19 cellular contexts compared by ENCODE assay signal in genomic region chr7:30069096-30069867, GRCh38.
"Had no signal": no experiment of that assay in that cellular context is flagged by ENCODE, and none has a peak within 500 bp of the region (broad histone marks: within the 10 kb centered on the region; RNA-seq: fewer than 3 reads in every experiment).

No MANE protein-coding gene starts in this region.

- ATAC-seq: gastrocnemius medialis; heart right ventricle; left lobe of liver; naive thymus-derived CD8-positive, alpha-beta T cell had no signal

- H3K4me3 Mint-ChIP-seq: naive thymus-derived CD8-positive, alpha-beta T cell; type B pancreatic cell had no signal

- DNase-seq: dorsolateral prefrontal cortex; effector CD8-positive, alpha-beta T cell; gastrocnemius medialis; heart right ventricle; hypothalamus; islet precursor cell; mammary epithelial cell; naive thymus-derived CD8-positive, alpha-beta T cell; posterior cingulate gyrus; sigmoid colon; stimulated activated naive CD4-positive, alpha-beta T cell; stomach; substantia nigra had no signal

- H3K9me3 Mint-ChIP-seq: naive thymus-derived CD8-positive, alpha-beta T cell; type B pancreatic cell had no signal

- H3K27ac Mint-ChIP-seq: naive thymus-derived CD8-positive, alpha-beta T cell had no signal

- H3K4me1 Mint-ChIP-seq: naive thymus-derived CD8-positive, alpha-beta T cell had no signal

- H3K4me3 ChIP-seq: coronary artery, dorsolateral prefrontal cortex, esophagus muscularis mucosa, gastrocnemius medialis, heart right ventricle, mucosa of descending colon, sigmoid colon, skin epidermis, stomach had no signal

- H3K27me3 Mint-ChIP-seq: naive thymus-derived CD8-positive, alpha-beta T cell; type B pancreatic cell had no signal
